1 cellular context compared by ENCODE assay signal in the genomic region with DNA sequence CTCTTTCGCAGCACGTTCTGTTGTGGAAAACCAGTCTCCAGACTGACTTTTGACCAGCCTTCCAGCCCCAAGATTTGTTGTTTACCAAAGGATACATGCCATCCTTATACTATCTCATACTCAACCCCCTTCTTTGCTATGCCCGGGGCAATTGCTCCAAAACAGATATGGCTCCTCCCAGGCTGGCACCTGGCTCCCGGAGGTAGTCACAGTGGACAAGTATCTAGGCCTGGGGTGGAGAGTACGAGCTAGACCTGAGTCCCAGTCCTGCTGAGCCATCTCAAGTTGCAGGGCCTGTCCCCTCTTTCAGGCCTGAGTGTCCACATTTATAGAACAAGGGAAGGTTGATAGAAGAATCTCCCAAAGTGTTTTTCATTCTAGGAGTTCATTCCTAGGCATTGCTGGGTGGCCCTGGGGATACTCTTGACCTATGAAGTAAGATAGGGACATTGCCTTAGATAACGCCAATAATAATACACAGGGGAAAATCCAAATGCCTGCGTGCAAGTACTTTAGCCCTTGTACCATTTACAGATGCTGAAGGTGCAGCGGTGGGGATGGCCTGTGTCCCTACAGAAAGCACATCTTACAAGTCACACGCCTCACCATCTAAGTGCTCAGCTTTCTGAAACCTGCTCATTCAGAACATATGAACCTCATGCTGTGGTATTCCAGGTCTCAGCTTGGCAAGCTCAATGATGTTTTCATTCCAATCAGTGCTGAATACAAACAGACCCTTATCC.
TF ChIP-seq lines count a peak whose summit lies in the region.

No MANE protein-coding gene starts in this region.

TF ChIP-seq in H1, 55 proteins besides CTCF, POLR2A, EP300 and RAD21 (continued from another document):
- TF ChIP-seq YY1 (IDR thresholded peaks at IDR 0.05; ENCODE audit: low read depth, low read length) = no peak
- TF ChIP-seq EZH2 (IDR thresholded peaks at IDR 0.05; ENCODE audit: low read depth, low read length, severe bottlenecking) = no peak
- TF ChIP-seq TEAD4 (IDR thresholded peaks at IDR 0.05; ENCODE audit: low read depth, low read length) = no peak
- TF ChIP-seq NANOG (IDR thresholded peaks at IDR 0.05; ENCODE audit: insufficient read depth, low read depth, low read length, poor library complexity, severe bottlenecking) = no peak
- no peak for TF ChIP-seq ASH2L (IDR thresholded peaks at IDR 0.05; ENCODE audit: low read length)
- no peak for TF ChIP-seq RFX5 (IDR thresholded peaks at IDR 0.05; ENCODE audit: borderline replicate concordance, low read depth, low read length)
- TF ChIP-seq POU5F1 (IDR thresholded peaks at IDR 0.05; ENCODE audit: low read depth, low read length) = no peak
TF ChIP-seq in H1: peak in this region for 0.
